26 cellular contexts compared by ENCODE assay signal in the genomic region with DNA sequence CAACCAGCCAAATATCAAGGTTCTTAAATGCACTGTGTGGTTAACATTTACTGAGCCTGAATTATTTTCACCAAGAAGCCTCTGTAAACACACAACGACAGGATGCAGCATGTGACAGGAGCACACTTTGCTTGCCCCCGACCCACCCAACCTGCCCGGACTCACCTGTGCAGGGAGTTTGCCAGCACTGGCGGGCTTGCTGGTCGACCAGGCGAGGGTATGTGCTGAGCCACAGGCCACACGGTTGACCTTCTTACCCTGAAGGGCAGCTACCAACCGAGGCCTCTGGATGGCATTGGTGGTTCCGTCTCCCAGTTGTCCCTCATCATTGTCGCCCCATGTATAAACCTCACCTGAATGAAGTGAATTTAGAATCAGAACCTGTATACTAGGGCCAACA. TPM values are rescaled to one million over a fixed set of nuclear protein-coding genes. Genes with fewer than 3 reads are reported as not detected.
DNase-seq lines count a peak whose midpoint lies in the region; ATAC-seq, FAIRE-seq and TF ChIP-seq lines count a peak whose summit lies in the region.
"Had no signal": no experiment of that assay in that cellular context is flagged by ENCODE, and none has a peak within 500 bp of the region (broad histone marks: within the 10 kb centered on the region; RNA-seq: fewer than 3 reads in every experiment).

No MANE protein-coding gene starts in this region.

- H3K9me2 ChIP-seq in MM.1S (replicated peaks; ENCODE audit: insufficient read depth, low read length) = no peaks in the 10 kb centered on the region

- no peak overlapping the region for H2AFZ ChIP-seq in MM.1S (ENCODE audit: low read length)

- H3K4me3 Mint-ChIP-seq in chondrocyte (ENCODE audit: unreplicated experiment) = no peak overlapping the region
- H3K4me3 Mint-ChIP-seq: B cell; CD4-positive, CD25-positive, alpha-beta regulatory T cell; CD8-positive, alpha-beta T cell; HFFc6 had no signal

- H3F3A ChIP-seq in MM.1S (ENCODE audit: insufficient read depth, low read length) = no peaks in the 10 kb centered on the region

- intact Hi-C loops in cardiac septum (cut with DNase I) = loop anchor here (5.0 kb wide), 1 partner anchor 38 kb away; no protein-coding TSS in a partner anchor

- H3K4me1 ChIP-seq in right atrium auricular region = peaks cover 0 to 7% of the 10 kb centered on the region in 2 donors
- H3K4me1 ChIP-seq in MM.1S (ENCODE audit: low read length) = no peaks in the 10 kb centered on the region
- H3K4me1 ChIP-seq: BLaER1, HAP-1 had no signal

- no peak for TF ChIP-seq CTCF in right atrium auricular region (IDR thresholded peaks at IDR 0.05)
- TF ChIP-seq CTCF in chondrocyte (IDR thresholded peaks at IDR 0.05) = no peak
- no peak for TF ChIP-seq CTCF in MM.1S (IDR thresholded peaks at IDR 0.05; ENCODE audit: low read length)

- peaks cover 10% of the 10 kb centered on the region for H3K4me1 Mint-ChIP-seq in chondrocyte (ENCODE audit: low read depth)

- H3K9me3 Mint-ChIP-seq in chondrocyte (ENCODE audit: low read depth) = no peaks in the 10 kb centered on the region
- H3K9me3 Mint-ChIP-seq: CD8-positive, alpha-beta T cell; HFFc6 had no signal

- H3K27ac ChIP-seq in right atrium auricular region (no peak overlapping the region), MM.1S (ENCODE audit: low read length) (no peak overlapping the region)
- H3K27ac ChIP-seq: BLaER1, C4-2B had no signal

- no peaks in the 10 kb centered on the region for H4K20me1 ChIP-seq in MM.1S (ENCODE audit: insufficient read depth, low read length)

- H3K4me3 ChIP-seq in right atrium auricular region (no peak overlapping the region), MM.1S (ENCODE audit: low read length) (no peak overlapping the region)
- H3K4me3 ChIP-seq: BLaER1, HAP-1 had no signal

- H3K27me3 Mint-ChIP-seq in chondrocyte (ENCODE audit: low read depth) = no peaks in the 10 kb centered on the region
- H3K27me3 Mint-ChIP-seq: B cell; CD4-positive, CD25-positive, alpha-beta regulatory T cell had no signal

- peak; percentile 37 for FAIRE-seq in urothelium cell line (lab: Jason Lieb, UNC)
- FAIRE-seq: D721Med, GM12891, GM18507, H54 had no signal

- H3K27ac Mint-ChIP-seq in chondrocyte (ENCODE audit: unreplicated experiment) = peak overlapping the region; percentile 9
- H3K27ac Mint-ChIP-seq: B cell; CD8-positive, alpha-beta T cell; HFFc6 had no signal

- H3K27me3 ChIP-seq in right atrium auricular region (no peaks in the 10 kb centered on the region), MM.1S (replicated peaks; ENCODE audit: insufficient read depth, low read length) (no peaks in the 10 kb centered on the region)
- H3K27me3 ChIP-seq: BLaER1 had no signal

- H3K9ac ChIP-seq in MM.1S (ENCODE audit: low read length) = no peak overlapping the region
- H3K9ac ChIP-seq: BLaER1 had no signal

- H3K9me3 ChIP-seq in right atrium auricular region (no peaks in the 10 kb centered on the region), MM.1S (replicated peaks; ENCODE audit: insufficient read depth, low read length) (no peaks in the 10 kb centered on the region)
- H3K9me3 ChIP-seq: BLaER1, HAP-1 had no signal

- DNase-seq in cardiac septum (ENCODE audit: low spot score) (peak; percentile 72), right atrium auricular region (ENCODE audit: low spot score) (no peak), chondrocyte (ENCODE audit: low spot score) (no peak), islet precursor cell (peak; percentile 40), urothelium cell line (ENCODE audit: low spot score) (no peak), MM.1S (no peak), COLO668 (lab: John Stamatoyannopoulos, UW; ENCODE audit: unreplicated experiment) (no peak)
- DNase-seq: CD4-positive, CD25-positive, alpha-beta regulatory T cell; CD8-positive, alpha-beta T cell; DMS 273 treated with DMSO at 0.1 percent for 48 hours; DMS53; DMS79 treated with DMSO at 0.1 percent for 48 hours; GF-D8; GOT3; HFFc6 had no signal

- H3K36me3 Mint-ChIP-seq in chondrocyte (ENCODE audit: low read depth) = peaks cover 17% of the 10 kb centered on the region

- ATAC-seq in GM18861 (IDR thresholded peaks at IDR 0.05; ENCODE audit: unreplicated experiment) = no peak
- ATAC-seq: CD8-positive, alpha-beta T cell had no signal

- peaks cover 55% of the 10 kb centered on the region for H3K36me3 ChIP-seq in right atrium auricular region
- no peaks in the 10 kb centered on the region; the same call in 1 of the 2 replicates for H3K36me3 ChIP-seq in MM.1S (replicated peaks; ENCODE audit: insufficient read depth, low read length)

- no peaks in the 10 kb centered on the region for H3K79me2 ChIP-seq in MM.1S (ENCODE audit: low read length)

- no peak overlapping the region for H3K4me2 ChIP-seq in MM.1S (ENCODE audit: low read depth, low read length)
- H3K4me2 ChIP-seq: BLaER1 had no signal

RNA-seq across cellular contexts. Expression of gene OCA2, which starts 25.7 kb away (rescaled TPM):
- total RNA-seq in cardiac septum (not detected), right atrium auricular region (under 1 TPM in 1 of 2 donors, not detected in 1; 0.31 TPM), chondrocyte (0.75 to 3.3 TPM (median 0.82 TPM) in 3 replicates)
- total RNA-seq: A172; CD4-positive, CD25-positive, alpha-beta regulatory T cell; CD8-positive, alpha-beta T cell; Daoy; HFFc6 had no signal

Comparison
In these comparisons a context has a peak if more than half of its experiments do, and no peak if none do; other contexts are left out.
1. DNase-seq: peak in cardiac septum (single experiment) and islet precursor cell (single experiment); none in right atrium auricular region (single experiment), chondrocyte (single experiment), urothelium cell line (single experiment), MM.1S (single experiment) and COLO668 (single experiment).